Comparison of ENCODE assay signal across 10 cellular contexts in the genomic region with DNA sequence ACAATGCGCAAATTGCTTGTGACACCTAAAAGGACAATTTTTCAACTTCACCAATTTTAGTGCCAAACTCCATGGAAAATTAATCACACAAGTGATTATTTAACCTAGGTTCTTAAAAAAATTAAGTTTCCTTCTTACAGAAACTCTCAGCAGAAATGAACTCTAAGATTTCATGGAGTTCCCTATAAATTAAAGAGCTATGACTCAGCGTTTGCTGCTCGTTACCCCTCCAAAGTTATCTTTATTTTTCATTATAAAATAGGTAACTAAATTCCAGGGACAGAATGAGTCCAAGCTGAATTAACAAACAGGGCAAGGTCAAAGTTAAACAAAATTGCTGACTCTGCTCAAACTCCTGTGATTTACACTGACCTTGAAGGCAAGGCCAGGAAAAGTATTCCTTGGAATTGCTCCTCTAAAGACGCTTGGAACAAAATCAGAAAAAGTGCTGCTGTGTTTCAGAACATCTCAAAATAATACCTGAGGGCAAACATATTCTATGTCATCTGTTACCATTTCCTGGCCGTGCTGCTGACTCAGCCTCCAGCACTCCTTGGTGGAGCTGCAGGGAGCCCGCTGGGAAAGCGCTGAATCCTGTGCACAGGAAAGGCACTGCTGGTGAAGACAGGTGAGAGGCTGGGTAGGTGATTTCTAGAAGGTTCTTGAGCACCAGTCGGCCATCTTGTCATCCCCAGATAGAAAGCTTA. TPM values are rescaled to one million over a fixed set of nuclear protein-coding genes. Genes with fewer than 3 reads are reported as not detected.
DNase-seq lines count a peak whose midpoint lies in the region; TF ChIP-seq lines count a peak whose summit lies in the region.
"Had no signal": no experiment of that assay in that cellular context is flagged by ENCODE, and none has a peak within 500 bp of the region (broad histone marks: within the 10 kb centered on the region; RNA-seq: fewer than 3 reads in every experiment).

No MANE protein-coding gene starts in this region.

- no peak for TF ChIP-seq CTCF in Peyer's patch (IDR thresholded peaks at IDR 0.05)
- TF ChIP-seq CTCF in epithelial cell of esophagus (IDR thresholded peaks at IDR 0.05; ENCODE audit: insufficient read depth, low read depth, low read length, missing control alignments) = no peak
- TF ChIP-seq CTCF in prostate gland (IDR thresholded peaks at IDR 0.05) = no peak
- TF ChIP-seq CTCF in uterus (IDR thresholded peaks at IDR 0.05) = no peak

- no peaks in the 10 kb centered on the region for H3K4me1 ChIP-seq in Peyer's patch
- H3K4me1 ChIP-seq in prostate gland (replicated peaks) = no peaks in the 10 kb centered on the region
- no peaks in the 10 kb centered on the region for H3K4me1 ChIP-seq in uterus

- H3K27ac ChIP-seq in Peyer's patch = peak overlapping the region in 3 of 4 donors; percentile 23 to 73 (median 73)
- H3K27ac ChIP-seq in prostate gland = peak overlapping the region; percentile 42 to 43
- H3K27ac ChIP-seq in uterus = peak overlapping the region in 1 of 2 donors; percentile 30

- no peak overlapping the region for H3K4me3 ChIP-seq in Peyer's patch
- H3K4me3 ChIP-seq in epithelial cell of esophagus (ENCODE audit: low read length) = no peak overlapping the region
- H3K4me3 ChIP-seq in prostate gland = no peak overlapping the region
- no peak overlapping the region for H3K4me3 ChIP-seq in uterus
- H3K4me3 ChIP-seq: HAP-1 had no signal

- H3K27me3 ChIP-seq in Peyer's patch = no peaks in the 10 kb centered on the region
- H3K27me3 ChIP-seq in prostate gland (replicated peaks; ENCODE audit: insufficient read depth) = no peaks in the 10 kb centered on the region
- H3K27me3 ChIP-seq in uterus = no peaks in the 10 kb centered on the region

- H3K36me3 ChIP-seq in Peyer's patch (no peaks in the 10 kb centered on the region), prostate gland (no peaks in the 10 kb centered on the region), uterus (no peaks in the 10 kb centered on the region)
- H3K36me3 ChIP-seq: HAP-1 had no signal

- TF ChIP-seq POLR2A in Peyer's patch (IDR thresholded peaks at IDR 0.05) = no peak
- no peak for TF ChIP-seq POLR2A in prostate gland (IDR thresholded peaks at IDR 0.05)
- TF ChIP-seq POLR2A in uterus (IDR thresholded peaks at IDR 0.05) = no peak

- 35% methylated on average over 8 of the region's 8 CpGs for WGBS in prostate gland

- H3K9me3 ChIP-seq in Peyer's patch = no peaks in the 10 kb centered on the region
- H3K9me3 ChIP-seq in prostate gland = no peaks in the 10 kb centered on the region
- H3K9me3 ChIP-seq in uterus = no peaks in the 10 kb centered on the region
- H3K9me3 ChIP-seq: HAP-1 had no signal

- DNase-seq in DMS 273 (lab: John Stamatoyannopoulos, UW; ENCODE audit: unreplicated experiment) (peak; percentile 45), DMS 273 treated with DMSO at 0.1 percent for 48 hours (lab: John Stamatoyannopoulos, UW) (no peak), Peyer's patch (peak in 2 of 3 donors; percentile 65 to 69), epithelial cell of esophagus (ENCODE audit: low read depth) (peak; percentile 90), prostate gland (ENCODE audit: low spot score) (peak; percentile 39), uterus (no peak), medulla oblongata (ENCODE audit: extremely low spot score) (no peak), hepatic stellate cell (ENCODE audit: low spot score) (no peak)
- DNase-seq: effector CD8-positive, alpha-beta T cell had no signal

- intact Hi-C loops in prostate gland (cut with DNase I) = no loop called here
- intact Hi-C loops in uterus (cut with DNase I; ENCODE audit: low total_unique reads) = no loop called here

RNA-seq across cellular contexts. Expression of a gene that starts 2.5 kb away (rescaled TPM):
- total RNA-seq in Peyer's patch (100 to 1,000 TPM in 3 of 4 donors, 10 to 100 TPM in 1; 17.3 to 166 (median 120) TPM), prostate gland (10 to 100 TPM; 11.2 to 20.3 TPM), uterus (10 to 100 TPM in 2 of 4 donors, 1 to 10 TPM in 2; 1.5 to 20.3 (median 9.1) TPM)

RNA-seq across cellular contexts. Expression of a gene that starts 43.3 kb away (rescaled TPM):
- total RNA-seq in Peyer's patch = 100 to 1,000 TPM in 3 of 4 donors, 10 to 100 TPM in 1; 88.3 to 228 (median 174) TPM
- total RNA-seq in prostate gland = 10 to 100 TPM; 65.3 to 86.5 TPM
- total RNA-seq in uterus = 100 to 1,000 TPM in 3 of 4 donors, 10 to 100 TPM in 1; 62.1 to 234 (median 178) TPM

Comparison
In these comparisons a context has a peak if more than half of its experiments do, and no peak if none do; other contexts are left out.
1. DNase-seq: peak in DMS 273 (single experiment), Peyer's patch (2 of 3), epithelial cell of esophagus (single experiment) and prostate gland (single experiment); none in DMS 273 treated with DMSO at 0.1 percent for 48 hours (single experiment), uterus (0 of 2), medulla oblongata (single experiment) and hepatic stellate cell (single experiment).